In the genomic region with DNA sequence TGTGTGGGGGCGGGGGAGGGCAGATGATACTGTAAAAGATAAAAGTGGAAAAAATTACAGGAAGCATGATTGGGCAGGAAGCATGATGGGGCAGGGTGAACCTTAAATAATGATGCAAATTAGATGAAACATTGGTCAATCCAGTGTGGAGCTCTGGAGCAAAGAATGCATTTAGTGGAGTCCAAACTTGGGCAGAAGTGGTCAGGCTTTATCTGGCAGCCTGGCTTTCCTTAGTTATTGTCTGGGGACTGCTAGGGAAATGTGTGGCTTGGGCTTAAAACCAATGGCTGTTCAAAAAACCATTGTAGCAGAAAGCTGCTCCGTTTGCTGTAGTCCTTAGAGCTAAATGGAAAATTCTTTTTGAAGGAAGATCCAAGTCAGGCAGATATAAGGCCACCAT, we compare ENCODE assay signal across 24 cellular contexts.
"Had no signal": no experiment of that assay in that cellular context is flagged by ENCODE, and none has a peak within 500 bp of the region (broad histone marks: within the 10 kb centered on the region; RNA-seq: fewer than 3 reads in every experiment).

No MANE protein-coding gene starts in this region.

- H3K36me3 ChIP-seq: adrenal gland, breast epithelium, esophagus squamous epithelium, ovary, right lobe of liver, thoracic aorta had no signal

- H3K27ac ChIP-seq: adrenal gland, breast epithelium, esophagus squamous epithelium, ovary, right lobe of liver, skin epidermis, thoracic aorta, VCaP had no signal

- H3K27me3 ChIP-seq: adrenal gland, breast epithelium, esophagus squamous epithelium, ovary, right lobe of liver had no signal

- H3K4me3 ChIP-seq: adrenal gland, breast epithelium, esophagus squamous epithelium, ovary, right lobe of liver, skin epidermis, thoracic aorta had no signal

- ATAC-seq: naive thymus-derived CD4-positive, alpha-beta T cell; right lobe of liver; stimulated activated effector memory CD8-positive, alpha-beta T cell treated with anti-CD3 and anti-CD28 coated beads, Interleukin-12 subunit alpha, Interleukin-12 subunit beta, amount 100 ng/mL, for 72 hours had no signal

- H3K4me1 ChIP-seq: adrenal gland, breast epithelium, esophagus squamous epithelium, right lobe of liver had no signal

- H3K9me3 ChIP-seq: adrenal gland, breast epithelium, esophagus squamous epithelium, ovary, right lobe of liver, thoracic aorta had no signal

- DNase-seq: activated CD4-positive, alpha-beta T cell treated with anti-CD3 and anti-CD28 coated beads for 4 hours; activated CD4-positive, alpha-beta T cell treated with anti-CD3 and anti-CD28 coated beads, Interleukin-2, amount 50 U/mL, for 4 hours; activated effector memory CD4-positive, alpha-beta T cell treated with Interleukin-2 at 50 U/mL for 16 hours; activated naive CD4-positive, alpha-beta T cell treated with Interleukin-2 at 50 U/mL for 16 hours; adrenal gland; dermis blood vessel endothelial cell; effector CD4-positive, alpha-beta T cell; esophagus squamous epithelium; foreskin fibroblast; head of caudate nucleus; hippocampal formation; left cardiac atrium; mammary epithelial cell; naive thymus-derived CD4-positive, alpha-beta T cell; ovary; right lobe of liver; stimulated activated CD4-positive, alpha-beta T cell treated with anti-CD3 and anti-CD28 coated beads, Interleukin-12 subunit alpha, Interleukin-12 subunit beta, amount 100 ng/mL, for 4 hours; stimulated activated CD4-positive, alpha-beta T cell treated with anti-CD3 and anti-CD28 coated beads, Interleukin-4, amount 100 ng/mL, for 1 hour; trophoblast cell had no signal
